Comparison of ENCODE assay signal across 11 cellular contexts in genomic region chr11:11946878-11947277, GRCh38.
"Had no signal": no experiment of that assay in that cellular context is flagged by ENCODE, and none has a peak within 500 bp of the region (broad histone marks: within the 10 kb centered on the region; RNA-seq: fewer than 3 reads in every experiment).

No MANE protein-coding gene starts in this region.

- H3K4me1 ChIP-seq: uterus had no signal

- H3K36me3 ChIP-seq: ovary, uterus had no signal

- DNase-seq: activated CD4-positive, alpha-beta T cell treated with anti-CD3 and anti-CD28 coated beads for 48 hours; activated naive CD4-positive, alpha-beta T cell treated with anti-CD3 and anti-CD28 coated beads, Interleukin-2, amount 10 ng/mL, durations not matched to agents 7 days and 5 days; caudate nucleus; ovary; small intestine; stomach; T-helper 1 cell; uterus had no signal

- H3K27ac Mint-ChIP-seq: activated naive CD4-positive, alpha-beta T cell treated with anti-CD3 and anti-CD28 coated beads, Interleukin-2, amount 10 ng/mL, durations not matched to agents 7 days and 5 days; dendritic cell treated with granulocyte-macrophage colony-stimulating factor and Interleukin-4, amounts not matched to agents 40 ng/mL and 50 ng/mL, for 4 days; memory B cell had no signal

- H3K9me3 ChIP-seq: ovary, stomach, thoracic aorta, uterus had no signal

- H3K9me3 Mint-ChIP-seq: activated naive CD4-positive, alpha-beta T cell treated with anti-CD3 and anti-CD28 coated beads, Interleukin-2, amount 10 ng/mL, durations not matched to agents 7 days and 5 days; dendritic cell treated with granulocyte-macrophage colony-stimulating factor and Interleukin-4, amounts not matched to agents 40 ng/mL and 50 ng/mL, for 4 days; memory B cell had no signal

- H3K27me3 ChIP-seq: ovary, stomach, uterus had no signal

- H3K4me3 ChIP-seq: ovary, stomach, thoracic aorta, uterus had no signal

- H3K4me3 Mint-ChIP-seq: activated naive CD4-positive, alpha-beta T cell treated with anti-CD3 and anti-CD28 coated beads, Interleukin-2, amount 10 ng/mL, durations not matched to agents 7 days and 5 days; dendritic cell treated with granulocyte-macrophage colony-stimulating factor and Interleukin-4, amounts not matched to agents 40 ng/mL and 50 ng/mL, for 4 days; memory B cell had no signal

- H3K4me1 Mint-ChIP-seq: activated naive CD4-positive, alpha-beta T cell treated with anti-CD3 and anti-CD28 coated beads, Interleukin-2, amount 10 ng/mL, durations not matched to agents 7 days and 5 days; memory B cell had no signal

- H3K27ac ChIP-seq: ovary, stomach, thoracic aorta, uterus had no signal

- H3K27me3 Mint-ChIP-seq: activated naive CD4-positive, alpha-beta T cell treated with anti-CD3 and anti-CD28 coated beads, Interleukin-2, amount 10 ng/mL, durations not matched to agents 7 days and 5 days; dendritic cell treated with granulocyte-macrophage colony-stimulating factor and Interleukin-4, amounts not matched to agents 40 ng/mL and 50 ng/mL, for 4 days; memory B cell had no signal
